In the genomic region with DNA sequence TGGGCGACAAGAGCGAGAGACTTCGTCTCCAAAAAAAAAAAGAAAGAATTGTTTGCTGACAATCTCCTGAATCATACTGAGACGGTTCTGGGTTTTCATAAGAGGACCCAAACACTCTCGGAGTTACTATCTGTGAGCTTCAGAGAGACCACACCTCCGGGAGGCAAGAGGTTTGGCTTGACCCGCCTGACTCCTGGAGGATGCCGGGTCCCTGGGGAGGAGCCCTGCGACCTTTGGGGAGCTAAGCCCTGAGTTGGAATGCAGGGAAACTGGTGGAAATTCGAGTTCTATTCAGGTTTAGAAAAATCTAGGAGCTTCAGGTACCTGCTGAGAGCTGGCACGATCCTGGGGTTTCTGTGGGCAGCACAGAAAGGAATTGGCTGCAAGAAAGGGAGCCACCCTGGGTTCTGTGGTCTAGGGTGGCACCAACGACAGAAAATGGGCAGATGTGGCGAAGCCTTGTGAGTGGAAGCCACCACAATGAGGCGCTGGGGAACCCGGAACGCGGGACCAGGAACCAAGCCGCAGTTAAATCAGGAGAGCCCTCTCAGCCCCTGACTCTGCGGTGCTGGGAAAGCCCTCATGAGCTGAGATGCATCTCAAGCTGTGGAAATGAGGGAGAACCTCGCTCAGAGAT, we compare ENCODE assay signal across 10 cellular contexts. TPM values are rescaled to one million over a fixed set of nuclear protein-coding genes. Genes with fewer than 3 reads are reported as not detected.
DNase-seq lines count a peak whose midpoint lies in the region; ATAC-seq and TF ChIP-seq lines count a peak whose summit lies in the region.
"Had no signal": no experiment of that assay in that cellular context is flagged by ENCODE, and none has a peak within 500 bp of the region (broad histone marks: within the 10 kb centered on the region; RNA-seq: fewer than 3 reads in every experiment).

No MANE protein-coding gene starts in this region.

- 85 to 86% methylated on average over 17 to 20 of the region's 20 CpGs for WGBS in endodermal cell (ENCODE audit: insufficient coverage in 1 of 2, insufficient read length in 1 of 2), 2 experiments

- intact Hi-C loops in PC-9 (cut with micrococcal nuclease; ENCODE audit: unreplicated experiment), result loop anchor here (1.0 to 10.0 kb wide), 4 partner anchors 22 to 409 kb away; partner anchors contain the start of genes ANKIB1, CDK6, GATAD1 and KRIT1

- H3K79me2 ChIP-seq in PC-9 (ENCODE audit: low read depth), result no peaks in the 10 kb centered on the region

- H3K9me3 Mint-ChIP-seq in endodermal cell, result no peaks in the 10 kb centered on the region

- POLR2A ChIA-PET in PC-9 (lab: Charles Lee; ENCODE audit: unreplicated experiment), result interaction anchor here (0.6 to 1.9 kb wide), 3 partner anchors 22 to 179 kb away, joined by 3 to 9 read pairs (median 6); partner anchors contain the start of gene GATAD1

- peaks cover 7% of the 10 kb centered on the region for H3K4me1 Mint-ChIP-seq in endodermal cell

- H3K4me2 ChIP-seq in PC-9, result peak overlapping the region; percentile 92

- H3K4me3 ChIP-seq in PC-9 (peak overlapping the region; percentile 55; the same call in 1 of the 2 replicates), endodermal cell (ENCODE audit: low read length) (no peak overlapping the region)

- no peaks in the 10 kb centered on the region for H3F3A ChIP-seq in PC-9 (ENCODE audit: insufficient read depth, low read depth)

- H3K9me2 ChIP-seq in PC-9 (ENCODE audit: insufficient read depth), result no peaks in the 10 kb centered on the region

- peaks cover 2% of the 10 kb centered on the region for H3K27me3 Mint-ChIP-seq in endodermal cell (ENCODE audit: insufficient read depth)

- H4K20me1 ChIP-seq in PC-9 (ENCODE audit: insufficient read depth), result no peaks in the 10 kb centered on the region

- H3K27me3 ChIP-seq in PC-9 (ENCODE audit: insufficient read depth, low read depth) (no peaks in the 10 kb centered on the region), endodermal cell (ENCODE audit: control insufficient read depth, insufficient read depth, low read length, poor library complexity, severe bottlenecking) (no peaks in the 10 kb centered on the region)

- no peak overlapping the region for H3K27ac ChIP-seq in PC-9
- no peak overlapping the region for H3K27ac ChIP-seq in endodermal cell (ENCODE audit: low read depth, low read length)

- H3K9me3 ChIP-seq in PC-9 (ENCODE audit: insufficient read depth, low read depth) (no peaks in the 10 kb centered on the region), endodermal cell (ENCODE audit: control insufficient read depth, low read length) (no peaks in the 10 kb centered on the region)

- 0 out of 2 replicates have a peak, but pooled peaks cover 5% of the 10 kb centered on the region for H3K4me1 ChIP-seq in PC-9 (replicated peaks; ENCODE audit: insufficient read depth)
- no peaks in the 10 kb centered on the region for H3K4me1 ChIP-seq in endodermal cell (ENCODE audit: control insufficient read depth, insufficient read depth, low read length)

- peak overlapping the region; percentile 67 for H3K4me3 Mint-ChIP-seq in endodermal cell

- H2AFZ ChIP-seq in PC-9, result peak overlapping the region; percentile 90

- no TSS peak for BruUV-seq in PC-9 (replicated peaks; lab: Mats Ljungman, UMichigan)

- CTCF ChIA-PET in PC-9 (lab: Charles Lee), result interaction anchor here (0.6 to 2.3 kb wide), 5 partner anchors 8 to 415 kb away, joined by 3 to 18 read pairs (median 3); partner anchors contain the start of gene GATAD1

- H3K36me3 ChIP-seq in PC-9 (ENCODE audit: low read depth) (no peaks in the 10 kb centered on the region), endodermal cell (ENCODE audit: control insufficient read depth, insufficient read depth, low read length) (no peaks in the 10 kb centered on the region)

- TF ChIP-seq CTCF in PC-9 (conservative IDR thresholded peaks at IDR 0.05) (no peak), endodermal cell (conservative IDR thresholded peaks at IDR 0.05) (peak; percentile 33)

- peak; percentile 8 for DNase-seq in stimulated activated CD4-positive, alpha-beta T cell treated with anti-CD3 and anti-CD28 coated beads, Interleukin-15, amount 100 ng/mL, for 24 hours
- DNase-seq in stimulated activated CD4-positive, alpha-beta T cell treated with anti-CD3 and anti-CD28 coated beads, Interleukin-1b, Interleukin-23, amount 100 ng/mL, for 48 hours, result no peak
- DNase-seq in PC-9 (peak in 1 of 2 experiments; percentile 56), endodermal cell (peak; percentile 80), NCI-H1092 (lab: John Stamatoyannopoulos, UW) (no peak)

- ATAC-seq in GM19455 (IDR thresholded peaks at IDR 0.05; ENCODE audit: unreplicated experiment) (no peak), HG02885 (IDR thresholded peaks at IDR 0.05; ENCODE audit: poor library complexity, unreplicated experiment) (no peak), GM19351 (IDR thresholded peaks at IDR 0.05; ENCODE audit: unreplicated experiment) (no peak)

- H3K36me3 Mint-ChIP-seq in endodermal cell (ENCODE audit: low read depth), result no peaks in the 10 kb centered on the region

- H3K9ac ChIP-seq in endodermal cell (ENCODE audit: extremely low read depth, low read length, poor library complexity, severe bottlenecking), result no peak overlapping the region

- H3K27ac Mint-ChIP-seq in endodermal cell, result no peak overlapping the region

RNA-seq across cellular contexts. Expression of gene GATAD1, which starts 21.9 kb away (rescaled TPM):
- 39.4 and 41.7 TPM in 2 replicates for total RNA-seq in PC-9 (2021)
- total RNA-seq in endodermal cell, result 10 to 100 TPM; 47.8 to 69.8 TPM
- 48.9 TPM for polyA plus RNA-seq in endodermal cell (2013, experiment 1 of 2)
- polyA plus RNA-seq in endodermal cell (2013, experiment 2 of 2), result 43.8 TPM

RNA-seq across cellular contexts. Expression of gene ERVW-1, which starts 52.3 kb away (rescaled TPM):
- total RNA-seq in PC-9 (2021) (not detected in 2 replicates), endodermal cell (1 to 10 TPM; 1.6 to 2.2 TPM)
- polyA plus RNA-seq in endodermal cell (2013, experiment 1 of 2), result 0.43 TPM
- not detected for polyA plus RNA-seq in endodermal cell (2013, experiment 2 of 2)
- polyA plus RNA-seq: BJ, esophagus had no signal

Comparison
In these comparisons a context has a peak if more than half of its experiments do, and no peak if none do; other contexts are left out.
1. DNase-seq: peak in stimulated activated CD4-positive, alpha-beta T cell treated with anti-CD3 and anti-CD28 coated beads, Interleukin-15, amount 100 ng/mL, for 24 hours (single experiment) and endodermal cell (single experiment); none in stimulated activated CD4-positive, alpha-beta T cell treated with anti-CD3 and anti-CD28 coated beads, Interleukin-1b, Interleukin-23, amount 100 ng/mL, for 48 hours (single experiment) and NCI-H1092 (single experiment).